In genomic region chr6:24888967-24889366, GRCh38 we compare ENCODE assay signal across 22 cellular contexts. TPM values are rescaled to one million over a fixed set of nuclear protein-coding genes. Genes with fewer than 3 reads are reported as not detected.
A peak's percentile ranks its signal among the peaks of the same experiment; 100 is the strongest.
DNase-seq lines count a peak whose midpoint lies in the region; ATAC-seq, FAIRE-seq and TF ChIP-seq lines count a peak whose summit lies in the region.
"Had no signal": no experiment of that assay in that cellular context is flagged by ENCODE, and none has a peak within 500 bp of the region (broad histone marks: within the 10 kb centered on the region; RNA-seq: fewer than 3 reads in every experiment).

No MANE protein-coding gene starts in this region.

- CTCF ChIA-PET in H1 (lab: Charles Lee; ENCODE audit: partially characterized antibody), result interaction anchor here (0.6 to 2.8 kb wide), 11 partner anchors 10 to 103 kb away, joined by 3 to 24 read pairs (median 4); no protein-coding TSS in a partner anchor

- no peaks in the 10 kb centered on the region for H3K9me3 Mint-ChIP-seq in CD4-positive, CD25-positive, alpha-beta regulatory T cell
- H3K9me3 Mint-ChIP-seq in CD14-positive monocyte, result no peaks in the 10 kb centered on the region

- H3K4ac ChIP-seq in H1 (replicated peaks; ENCODE audit: insufficient read length, low read depth, low read length), result no peak overlapping the region

- no peak overlapping the region for H3K18ac ChIP-seq in H1 (ENCODE audit: extremely low read depth, low read length)

- H3K36me3 ChIP-seq in CD4-positive, CD25-positive, alpha-beta regulatory T cell (ENCODE audit: control insufficient read depth, insufficient read depth, low read length), result peaks cover 33% of the 10 kb centered on the region
- H3K36me3 ChIP-seq in DND-41 (ENCODE audit: insufficient read depth, low read length), result no peaks in the 10 kb centered on the region
- H3K36me3 ChIP-seq in SU-DHL-6 (ENCODE audit: low read length), result no peaks in the 10 kb centered on the region
- no peaks in the 10 kb centered on the region for H3K36me3 ChIP-seq in H1 (ENCODE audit: control insufficient read depth in 2 of 4, insufficient read depth in 4 of 4, low read length in 3 of 4)
- H3K36me3 ChIP-seq: breast epithelium, heart right ventricle, tibial nerve had no signal

- H2AFZ ChIP-seq in DND-41 (ENCODE audit: low read depth, low read length) (no peak overlapping the region), SU-DHL-6 (ENCODE audit: low read depth, low read length, severe bottlenecking) (no peak overlapping the region), H1 (ENCODE audit: low read length) (no peak overlapping the region)

- H2BK15ac ChIP-seq in H1 (ENCODE audit: low read length), result no peak overlapping the region

- H4K5ac ChIP-seq in H1 (ENCODE audit: insufficient read length, low read depth, low read length), result no peak overlapping the region

- peak overlapping the region; percentile 60 for H3K27ac ChIP-seq in CD4-positive, CD25-positive, alpha-beta regulatory T cell (ENCODE audit: insufficient read depth, low read length, poor library complexity, severe bottlenecking)
- H3K27ac ChIP-seq in DND-41 (ENCODE audit: low read length), result no peak overlapping the region
- H3K27ac ChIP-seq in SU-DHL-6 (ENCODE audit: low read depth, low read length), result peak overlapping the region; percentile 98
- H3K27ac ChIP-seq in H1 (ENCODE audit: low read depth, low read length), result no peak overlapping the region
- H3K27ac ChIP-seq: BLaER1 treated with 17β-estradiol and CSF1 and Interleukin-3, amounts not matched to agents 10 nM and 100 nM; breast epithelium; dorsolateral prefrontal cortex; heart right ventricle; tibial nerve had no signal

- no peak overlapping the region for H2BK5ac ChIP-seq in H1 (ENCODE audit: low read depth, low read length)

- H3K56ac ChIP-seq in H1 (replicated peaks; ENCODE audit: insufficient read length, low read depth, low read length), result no peak overlapping the region

- peaks cover 62 to 91% (median 76%) of the 10 kb centered on the region in 4 donors for H3K4me1 Mint-ChIP-seq in CD4-positive, CD25-positive, alpha-beta regulatory T cell
- H3K4me1 Mint-ChIP-seq in CD14-positive monocyte, result peaks cover 29% of the 10 kb centered on the region

- H3K4me3 Mint-ChIP-seq in CD4-positive, CD25-positive, alpha-beta regulatory T cell, result peak overlapping the region in 3 of 4 donors; percentile 20 to 71 (median 65)
- no peak overlapping the region for H3K4me3 Mint-ChIP-seq in CD14-positive monocyte

- FAIRE-seq in H1 (lab: Jason Lieb, UNC), result peak; percentile 19
- FAIRE-seq: keratinocyte had no signal

- peaks cover 78% of the 10 kb centered on the region for H3K4me1 ChIP-seq in CD4-positive, CD25-positive, alpha-beta regulatory T cell (ENCODE audit: control insufficient read depth, insufficient read depth, low read length, poor library complexity, severe bottlenecking)
- H3K4me1 ChIP-seq in DND-41 (ENCODE audit: insufficient read depth, low read length), result peaks cover 4% of the 10 kb centered on the region
- peaks cover 0 to 3% (median 1%) of the 10 kb centered on the region in 4 experiments; a peak in 2 of 7 replicates for H3K4me1 ChIP-seq in H1 (replicated peaks in 1 of 4; ENCODE audit: control insufficient read depth in 3 of 4, insufficient read depth in 4 of 4, low read length in 3 of 4)
- H3K4me1 ChIP-seq: breast epithelium had no signal

- H3K79me2 ChIP-seq in DND-41 (ENCODE audit: insufficient read depth, low read length) (no peaks in the 10 kb centered on the region), SU-DHL-6 (ENCODE audit: insufficient read depth, low read length) (peaks cover 85% of the 10 kb centered on the region), H1 (ENCODE audit: control insufficient read depth in 1 of 2, insufficient read depth in 2 of 2, low read length in 2 of 2) (0 out of 4 replicates have a peak, but pooled peaks cover 0 to 2% of the 10 kb centered on the region in 2 experiments)

- H3K79me1 ChIP-seq in H1 (ENCODE audit: low read depth, low read length), result no peaks in the 10 kb centered on the region

- H3K9ac ChIP-seq in DND-41 (ENCODE audit: low read depth, low read length) (no peak overlapping the region), SU-DHL-6 (ENCODE audit: low read length) (peak overlapping the region; percentile 54), H1 (replicated peaks in 1 of 4; ENCODE audit: extremely low read depth in 1 of 4, low read depth in 3 of 4, low read length in 3 of 4) (no peak overlapping the region)
- H3K9ac ChIP-seq: BLaER1 treated with 17β-estradiol and CSF1 and Interleukin-3, amounts not matched to agents 10 nM and 100 nM had no signal

- H4K20me1 ChIP-seq in DND-41 (ENCODE audit: insufficient read depth, low read length) (no peaks in the 10 kb centered on the region), SU-DHL-6 (ENCODE audit: low read depth, low read length) (no peaks in the 10 kb centered on the region), H1 (replicated peaks in 1 of 2; ENCODE audit: control insufficient read depth in 1 of 2, insufficient read depth in 2 of 2, low read length in 2 of 2) (no peaks in the 10 kb centered on the region)

- ATAC-seq in CD4-positive, CD25-positive, alpha-beta regulatory T cell (ENCODE audit: low read depth in 2 of 2), result no peak
- ATAC-seq in DND-41 (ENCODE audit: insufficient read depth, low read depth) (peak; percentile 64; the same call in 2 of the 3 replicates), HG03342 (IDR thresholded peaks at IDR 0.05; ENCODE audit: unreplicated experiment) (no peak)
- ATAC-seq: heart right ventricle had no signal

- H3K27me3 ChIP-seq in CD4-positive, CD25-positive, alpha-beta regulatory T cell (ENCODE audit: control insufficient read depth, insufficient read depth, low read length), result no peaks in the 10 kb centered on the region
- no peaks in the 10 kb centered on the region for H3K27me3 ChIP-seq in DND-41 (ENCODE audit: insufficient read depth, low read length, poor library complexity)
- H3K27me3 ChIP-seq in SU-DHL-6 (ENCODE audit: low read length), result no peaks in the 10 kb centered on the region
- H3K27me3 ChIP-seq in H1 (replicated peaks in 1 of 4; ENCODE audit: control insufficient read depth in 3 of 4, extremely low read depth in 1 of 4, insufficient read depth in 3 of 4, low read length in 3 of 4), result no peaks in the 10 kb centered on the region
- H3K27me3 ChIP-seq: BLaER1 treated with 17β-estradiol and CSF1 and Interleukin-3, amounts not matched to agents 10 nM and 100 nM; breast epithelium; dorsolateral prefrontal cortex; heart right ventricle; tibial nerve had no signal

- H3K9me3 ChIP-seq in CD4-positive, CD25-positive, alpha-beta regulatory T cell (ENCODE audit: control insufficient read depth in 2 of 2, low read length in 2 of 2), result no peaks in the 10 kb centered on the region
- H3K9me3 ChIP-seq in DND-41 (ENCODE audit: insufficient read depth, low read length, severe bottlenecking), result no peaks in the 10 kb centered on the region
- no peaks in the 10 kb centered on the region for H3K9me3 ChIP-seq in SU-DHL-6 (ENCODE audit: insufficient read depth, low read length)
- H3K9me3 ChIP-seq in H1 (ENCODE audit: insufficient read depth in 2 of 2, low read depth in 1 of 2, low read length in 1 of 2), result no peaks in the 10 kb centered on the region; a peak in 1 of 4 replicates
- H3K9me3 ChIP-seq: breast epithelium, heart right ventricle, tibial nerve had no signal

- H2BK12ac ChIP-seq in H1 (ENCODE audit: low read depth, low read length), result no peak overlapping the region

- no peak overlapping the region for H2BK20ac ChIP-seq in H1 (ENCODE audit: low read length)

- no peak for DNase-seq in CD4-positive, CD25-positive, alpha-beta regulatory T cell
- DNase-seq in DND-41, result no peak
- DNase-seq in H1 (ENCODE audit: low read depth in 1 of 2, low spot score in 2 of 2), result no peak
- DNase-seq in amygdala (lab: John Stamatoyannopoulos, UW), result no peak
- DNase-seq in NOMO-1 treated with dmso at 0.1 percent for 144 hours (lab: John Stamatoyannopoulos, UW; ENCODE audit: unreplicated experiment), result no peak
- DNase-seq in CD14-positive monocyte (ENCODE audit: low spot score), result no peak
- DNase-seq: activated effector memory CD4-positive, alpha-beta T cell treated with anti-CD3 and anti-CD28 coated beads, Interleukin-2, amount 50 U/mL, for 16 hours; dorsolateral prefrontal cortex; HCEC 1CT; heart right ventricle; MV-4-11; occipital lobe; SHP77; stimulated activated CD4-positive, alpha-beta T cell treated with anti-CD3 and anti-CD28 coated beads, Interleukin-4, amount 100 ng/mL, for 1 hour; stimulated activated CD8-positive, alpha-beta memory T cell treated with anti-CD3 and anti-CD28 coated beads, Interleukin-4, amount 100 ng/mL, for 48 hours; T1000 had no signal

- TF ChIP-seq CTCF in DND-41 (IDR thresholded peaks at IDR 0.05; ENCODE audit: borderline replicate concordance, extremely low read depth, low read length, poor library complexity, severe bottlenecking), result no peak
- peak; percentile 11 for TF ChIP-seq CTCF in SU-DHL-6 (IDR thresholded peaks at IDR 0.05; ENCODE audit: insufficient read depth, low read length, poor library complexity, severe bottlenecking)
- TF ChIP-seq CTCF in H1 (IDR thresholded peaks at IDR 0.05; ENCODE audit: control extremely low read depth in 1 of 3, insufficient read depth in 1 of 3, low read depth in 1 of 3, low read length in 3 of 3), result peak in 1 of 3 experiments; percentile 1; a peak in 1 of 4 replicates
- no peak for TF ChIP-seq CTCF in CD14-positive monocyte (IDR thresholded peaks at IDR 0.05)

- H3K4me3 ChIP-seq in CD4-positive, CD25-positive, alpha-beta regulatory T cell (ENCODE audit: low read depth, low read length), result peak overlapping the region; percentile 17
- H3K4me3 ChIP-seq in DND-41 (ENCODE audit: low read depth in 1 of 2, low read length in 2 of 2) (no peak overlapping the region), SU-DHL-6 (ENCODE audit: insufficient read depth, low read length, poor library complexity, severe bottlenecking) (no peak overlapping the region), H1 (ENCODE audit: extremely low read depth in 1 of 4, insufficient read depth in 2 of 4, low read depth in 3 of 4, low read length in 4 of 4) (no peak overlapping the region)
- H3K4me3 ChIP-seq: BLaER1 treated with 17β-estradiol and CSF1 and Interleukin-3, amounts not matched to agents 10 nM and 100 nM; breast epithelium; dorsolateral prefrontal cortex; heart right ventricle; tibial nerve had no signal

- 99% methylated on average over 3 of the region's 3 CpGs; no CpG with 5 or more reads in 1 of the 2 experiments for WGBS in H1 (ENCODE audit: extremely low coverage in 1 of 2, insufficient coverage in 1 of 2, insufficient read length in 1 of 2, insufficient replicate concordance in 2 of 2, low coverage in 1 of 2, low lambda C conversion rate in 2 of 2, missing lambda C conversion rate in 1 of 2), 2 experiments

- H3K4me2 ChIP-seq in DND-41 (ENCODE audit: insufficient read depth, low read length), result no peak overlapping the region
- peak overlapping the region; percentile 81 for H3K4me2 ChIP-seq in SU-DHL-6 (ENCODE audit: low read depth, low read length, poor library complexity, severe bottlenecking)
- no peak overlapping the region for H3K4me2 ChIP-seq in H1 (ENCODE audit: insufficient read depth in 1 of 2, low read depth in 2 of 2, low read length in 2 of 2)

- H3K9me2 ChIP-seq in SU-DHL-6 (replicated peaks; ENCODE audit: insufficient read depth, low read length), result no peaks in the 10 kb centered on the region

- H4K8ac ChIP-seq in H1 (ENCODE audit: extremely low read depth, insufficient read depth, low read length), result no peak overlapping the region

- H3K27ac Mint-ChIP-seq in CD4-positive, CD25-positive, alpha-beta regulatory T cell, result peak overlapping the region in 2 of 3 donors; percentile 76 to 81
- no peak overlapping the region for H3K27ac Mint-ChIP-seq in CD14-positive monocyte

- no peak overlapping the region for H4K91ac ChIP-seq in H1 (replicated peaks; ENCODE audit: insufficient read length, low read length)

- intact Hi-C loops in CD14-positive monocyte (cut with micrococcal nuclease), result no loop called here

- no peak overlapping the region for H3K23ac ChIP-seq in H1 (ENCODE audit: insufficient read length)

- H2AK5ac ChIP-seq in H1 (ENCODE audit: low read depth, low read length), result no peak overlapping the region

- peaks cover 43% of the 10 kb centered on the region for H3K36me3 Mint-ChIP-seq in CD4-positive, CD25-positive, alpha-beta regulatory T cell
- peaks cover 44 to 53% of the 10 kb centered on the region in 2 donors for H3K36me3 Mint-ChIP-seq in CD14-positive monocyte

- no peaks in the 10 kb centered on the region for H3K23me2 ChIP-seq in H1 (ENCODE audit: low read depth, low read length)

- peaks cover 97% of the 10 kb centered on the region for H3F3A ChIP-seq in SU-DHL-6 (ENCODE audit: insufficient read depth)

- no peak for TF ChIP-seq POLR2A in H1 (IDR thresholded peaks at IDR 0.05; ENCODE audit: control extremely low read depth in 1 of 2, low read depth in 2 of 2, low read length in 2 of 2)

- H3K14ac ChIP-seq in H1 (ENCODE audit: insufficient read length), result no peak overlapping the region

- TF ChIP-seq RAD21 in H1 (IDR thresholded peaks at IDR 0.05 in 1 of 2, conservative IDR thresholded peaks at IDR 0.05 in 1 of 2; ENCODE audit: low read depth in 2 of 2, low read length in 2 of 2), result peak in 1 of 2 experiments; percentile 19; a peak in 2 of 4 replicates

- no peaks in the 10 kb centered on the region for H3K27me3 Mint-ChIP-seq in CD4-positive, CD25-positive, alpha-beta regulatory T cell
- H3K27me3 Mint-ChIP-seq in CD14-positive monocyte (ENCODE audit: low read depth in 3 of 3), result peaks cover 0 to 1% (median 0%) of the 10 kb centered on the region in 3 donors

- TF ChIP-seq EP300 in H1 (IDR thresholded peaks at IDR 0.05; ENCODE audit: borderline replicate concordance in 1 of 2, low read depth in 2 of 2, low read length in 2 of 2), result no peak

- POLR2A ChIA-PET in H1 (lab: Charles Lee; ENCODE audit: partially characterized antibody), result interaction anchor here (0.7 to 1.4 kb wide), 4 partner anchors 9 to 41 kb away, joined by 3 to 6 read pairs (median 4); no protein-coding TSS in a partner anchor

- no peak overlapping the region for H2BK120ac ChIP-seq in H1 (replicated peaks; ENCODE audit: low read depth, low read length)

RNA-seq across cellular contexts. Expression of gene RIPOR2, which starts 46.8 kb away (rescaled TPM):
- total RNA-seq in CD4-positive, CD25-positive, alpha-beta regulatory T cell, result 364 TPM
- polyA plus RNA-seq in CD4-positive, CD25-positive, alpha-beta regulatory T cell, result 100 to 1,000 TPM; 320 to 435 (median 407) TPM
- 44.5 and 45.6 TPM in 2 replicates for total RNA-seq in H1 (2021; fragmentation: NEBNext Ultra II Directional; extraction: Animal tissue kit (Norgen Biotek cat#: 25700))
- polyA plus RNA-seq in H1 (2011; rRNA removed) (13.3 and 16.7 TPM in 2 replicates), CD14-positive monocyte (100 to 1,000 TPM; 154 to 179 TPM)
- 21.7 TPM for polyA plus RNA-seq in H1 (2011; cell fraction: cytosol; rRNA removed)
- polyA plus RNA-seq in H1 (2011; cell fraction: nucleus; rRNA removed), result 19.6 TPM
- 21.1 to 34.2 TPM (median 29.2 TPM) in 4 replicates for polyA plus RNA-seq in H1 (2012, experiment 1 of 2)
- polyA plus RNA-seq in H1 (2012, experiment 2 of 2), result 9.9 TPM
- polyA plus RNA-seq in H1 (2013, experiment 1 of 2), result 22.5 TPM
- 22.1 TPM for polyA plus RNA-seq in H1 (2013, experiment 2 of 2)
- polyA minus RNA-seq in H1 (2011; rRNA and poly(A)+ RNA removed), result 43.9 and 57.0 TPM in 2 replicates
- 17.9 TPM for polyA minus RNA-seq in H1 (2011; cell fraction: cytosol; rRNA and poly(A)+ RNA removed)
- 23.2 TPM for polyA minus RNA-seq in H1 (2011; cell fraction: nucleus; rRNA and poly(A)+ RNA removed)

Comparison
In these comparisons a context has a peak if more than half of its experiments do, and no peak if none do; other contexts are left out.
1. H3K27ac ChIP-seq: peak in CD4-positive, CD25-positive, alpha-beta regulatory T cell (single experiment) and SU-DHL-6 (single experiment); none in DND-41 (single experiment) and H1 (single experiment).
2. H3K27ac Mint-ChIP-seq: peak in CD4-positive, CD25-positive, alpha-beta regulatory T cell (2 of 3); none in CD14-positive monocyte (0 of 7).
3. H3K4me3 Mint-ChIP-seq: peak in CD4-positive, CD25-positive, alpha-beta regulatory T cell (3 of 4); none in CD14-positive monocyte (0 of 2).